31 cellular contexts compared by ENCODE assay signal in the genomic region with DNA sequence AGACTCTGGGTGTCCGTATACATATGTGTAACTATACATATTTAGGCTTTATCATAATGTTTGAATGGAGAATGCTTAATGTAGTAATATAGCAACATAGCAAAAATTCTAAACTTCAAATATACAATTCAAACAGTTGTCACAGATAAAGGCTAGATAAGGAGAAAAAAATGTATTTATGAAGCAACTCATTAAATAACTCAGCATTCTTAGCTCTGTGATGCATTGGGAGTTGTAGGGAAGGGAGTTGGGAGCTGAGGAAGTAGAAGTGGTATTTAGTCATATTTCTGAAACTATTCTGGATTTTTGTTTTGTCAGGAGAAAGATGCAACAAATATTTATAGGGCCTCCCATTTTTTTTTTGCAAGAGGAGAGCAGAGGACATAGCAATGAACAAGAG.
"Had no signal": no experiment of that assay in that cellular context is flagged by ENCODE, and none has a peak within 500 bp of the region (broad histone marks: within the 10 kb centered on the region; RNA-seq: fewer than 3 reads in every experiment).

No MANE protein-coding gene starts in this region.

- H3K27me3 ChIP-seq: body of pancreas, cardiac muscle cell, colonic mucosa, heart left ventricle, ovary, stomach, tibial artery had no signal

- H3K36me3 ChIP-seq: cardiac muscle cell, colonic mucosa, heart left ventricle, ovary, prostate gland, stomach, tibial artery had no signal

- H3K27me3 Mint-ChIP-seq: stimulated activated memory B cell treated with anti-CD40 and anti-IgM and Interleukin-4, amounts not matched to agents 10 μg/mL and 1 μg/mL and 100 μg/mL, for 72 hours had no signal

- H3K36me3 Mint-ChIP-seq: activated naive CD4-positive, alpha-beta T cell treated with anti-CD3 and anti-CD28 coated beads, Interleukin-2, amount 50 U/mL, for 72 hours; immature natural killer cell; stimulated activated memory B cell treated with anti-CD40 and anti-IgM and Interleukin-4, amounts not matched to agents 10 μg/mL and 1 μg/mL and 100 μg/mL, for 72 hours had no signal

- H3K4me1 ChIP-seq: colonic mucosa, prostate gland had no signal

- DNase-seq: activated CD4-positive, alpha-beta T cell treated with anti-CD3 and anti-CD28 coated beads for 4 hours; activated CD4-positive, alpha-beta T cell treated with anti-CD3 and anti-CD28 coated beads, Interleukin-2, amount 50 U/mL, for 4 hours; activated naive CD4-positive, alpha-beta T cell; activated T-cell treated with anti-CD3 and anti-CD28 coated beads for 4 hours; activated T-cell treated with anti-CD3 and anti-CD28 coated beads, Interleukin-2, amount 50 U/mL, for 72 hours; anterior cingulate cortex; body of pancreas; cerebellar nuclear complex; colonic mucosa; effector CD8-positive, alpha-beta T cell; foreskin fibroblast; heart left ventricle; hypothalamus; immature natural killer cell; kidney; left colon; mammary epithelial cell; naive thymus-derived CD4-positive, alpha-beta T cell; ovary; retina; stimulated activated CD4-positive, alpha-beta T cell treated with anti-CD3 and anti-CD28 coated beads, Interleukin-12 subunit alpha, Interleukin-12 subunit beta, amount 100 ng/mL, for 4 hours; stimulated activated CD4-positive, alpha-beta T cell treated with anti-CD3 and anti-CD28 coated beads, Interleukin-4, amount 100 ng/mL, for 1 hour; stomach; tibial artery had no signal

- ATAC-seq: activated naive CD4-positive, alpha-beta T cell treated with anti-CD3 and anti-CD28 coated beads, Interleukin-2, amount 50 U/mL, for 72 hours; activated T-cell treated with anti-CD3 and anti-CD28 coated beads, Interleukin-2, amount 50 U/mL, for 72 hours; body of pancreas; heart left ventricle; left colon; naive thymus-derived CD4-positive, alpha-beta T cell; sciatic nerve; stimulated activated memory B cell treated with anti-CD40 and anti-IgM and Interleukin-4, amounts not matched to agents 10 μg/mL and 1 μg/mL and 100 μg/mL, for 72 hours had no signal

- H3K4me3 Mint-ChIP-seq: activated T-cell treated with anti-CD3 and anti-CD28 coated beads, Interleukin-2, amount 50 U/mL, for 72 hours; immature natural killer cell; naive thymus-derived CD4-positive, alpha-beta T cell; stimulated activated memory B cell treated with anti-CD40 and anti-IgM and Interleukin-4, amounts not matched to agents 10 μg/mL and 1 μg/mL and 100 μg/mL, for 72 hours had no signal

- H3K9me3 Mint-ChIP-seq: immature natural killer cell; stimulated activated memory B cell treated with anti-CD40 and anti-IgM and Interleukin-4, amounts not matched to agents 10 μg/mL and 1 μg/mL and 100 μg/mL, for 72 hours had no signal

- H3K9me3 ChIP-seq: body of pancreas, colonic mucosa, heart left ventricle, ovary, prostate gland, stomach, tibial artery had no signal

- H3K4me1 Mint-ChIP-seq: immature natural killer cell; naive thymus-derived CD4-positive, alpha-beta T cell; stimulated activated memory B cell treated with anti-CD40 and anti-IgM and Interleukin-4, amounts not matched to agents 10 μg/mL and 1 μg/mL and 100 μg/mL, for 72 hours had no signal

- H3K4me3 ChIP-seq: body of pancreas, cardiac muscle cell, colonic mucosa, heart left ventricle, ovary, prostate gland, skin epidermis, stomach, tibial artery had no signal

- H3K27ac Mint-ChIP-seq: activated naive CD4-positive, alpha-beta T cell treated with anti-CD3 and anti-CD28 coated beads, Interleukin-2, amount 50 U/mL, for 72 hours; activated T-cell treated with anti-CD3 and anti-CD28 coated beads, Interleukin-2, amount 50 U/mL, for 72 hours; immature natural killer cell; naive thymus-derived CD4-positive, alpha-beta T cell; stimulated activated memory B cell treated with anti-CD40 and anti-IgM and Interleukin-4, amounts not matched to agents 10 μg/mL and 1 μg/mL and 100 μg/mL, for 72 hours had no signal

- H3K27ac ChIP-seq: body of pancreas, cardiac muscle cell, colonic mucosa, prostate gland, skin epidermis, tibial artery, VCaP had no signal
